ENCODE assay signal across 18 cellular contexts in genomic region chr12:90111646-90112565, GRCh38.
DNase-seq lines count a peak whose midpoint lies in the region; ATAC-seq and TF ChIP-seq lines count a peak whose summit lies in the region.
"Had no signal": no experiment of that assay in that cellular context is flagged by ENCODE, and none has a peak within 500 bp of the region (broad histone marks: within the 10 kb centered on the region; RNA-seq: fewer than 3 reads in every experiment).

No MANE protein-coding gene starts in this region.

- no peaks in the 10 kb centered on the region for H3K9me3 Mint-ChIP-seq in activated CD4-positive, alpha-beta T cell treated with anti-CD3 and anti-CD28 coated beads, Interleukin-2, amount 10 ng/mL, durations not matched to agents 24 days and 14 days
- H3K9me3 Mint-ChIP-seq: activated naive CD4-positive, alpha-beta T cell treated with anti-CD3 and anti-CD28 coated beads, Interleukin-2, amount 50 U/mL, for 24 hours had no signal

- no peak for TF ChIP-seq CTCF in osteoblast (IDR thresholded peaks at IDR 0.05; ENCODE audit: extremely low read depth, low read depth, low read length)

- H3K4me3 ChIP-seq in osteoblast (ENCODE audit: insufficient read depth, low read length) = no peak overlapping the region
- H3K4me3 ChIP-seq: uterus had no signal

- no peaks in the 10 kb centered on the region for H3K36me3 ChIP-seq in osteoblast (ENCODE audit: insufficient read depth, low read length)
- H3K36me3 ChIP-seq: right atrium auricular region, uterus had no signal

- DNase-seq in D341Med (ENCODE audit: low spot score) = peak; percentile 64
- DNase-seq in NCI-H2171 (lab: John Stamatoyannopoulos, UW) = peak; percentile 40
- DNase-seq in cerebellar cortex (ENCODE audit: low spot score) = peak; percentile 96
- no peak for DNase-seq in osteoblast (ENCODE audit: insufficient read length, low spot score, missing footprints)
- DNase-seq in activated CD4-positive, alpha-beta T cell treated with anti-CD3 and anti-CD28 coated beads, Interleukin-2, amount 10 ng/mL, durations not matched to agents 24 days and 14 days = no peak
- no peak for DNase-seq in stimulated activated naive CD8-positive, alpha-beta T cell treated with anti-CD3 and anti-CD28 coated beads, Interleukin-15, Interleukin-2, amounts not matched to agents 100 U/mL and 50 U/mL, for 24 hours
- DNase-seq: ACHN, cortex of kidney, GF-D8, immature natural killer cell, NCI-H146, uterus had no signal

- H3K4me2 ChIP-seq in osteoblast (ENCODE audit: insufficient read depth, low read length) = no peak overlapping the region

- no peaks in the 10 kb centered on the region for H3K4me1 Mint-ChIP-seq in activated CD4-positive, alpha-beta T cell treated with anti-CD3 and anti-CD28 coated beads, Interleukin-2, amount 10 ng/mL, durations not matched to agents 24 days and 14 days
- H3K4me1 Mint-ChIP-seq: activated naive CD4-positive, alpha-beta T cell treated with anti-CD3 and anti-CD28 coated beads, Interleukin-2, amount 50 U/mL, for 24 hours; immature natural killer cell had no signal

- H3K27ac Mint-ChIP-seq in activated CD4-positive, alpha-beta T cell treated with anti-CD3 and anti-CD28 coated beads, Interleukin-2, amount 10 ng/mL, durations not matched to agents 24 days and 14 days = no peak overlapping the region
- H3K27ac Mint-ChIP-seq: activated naive CD4-positive, alpha-beta T cell treated with anti-CD3 and anti-CD28 coated beads, Interleukin-2, amount 50 U/mL, for 24 hours; immature natural killer cell had no signal

- no peaks in the 10 kb centered on the region for H3K4me1 ChIP-seq in osteoblast (ENCODE audit: insufficient read depth, low read length)
- H3K4me1 ChIP-seq: right atrium auricular region had no signal

- H3K4me3 Mint-ChIP-seq in activated CD4-positive, alpha-beta T cell treated with anti-CD3 and anti-CD28 coated beads, Interleukin-2, amount 10 ng/mL, durations not matched to agents 24 days and 14 days = no peak overlapping the region
- H3K4me3 Mint-ChIP-seq: activated naive CD4-positive, alpha-beta T cell treated with anti-CD3 and anti-CD28 coated beads, Interleukin-2, amount 50 U/mL, for 24 hours; immature natural killer cell had no signal

- no peaks in the 10 kb centered on the region for H3K27me3 ChIP-seq in osteoblast (ENCODE audit: insufficient read depth, low read length)
- H3K27me3 ChIP-seq: right atrium auricular region, uterus had no signal

- no peaks in the 10 kb centered on the region for H3K79me2 ChIP-seq in osteoblast (ENCODE audit: insufficient read depth, low read length)

- ATAC-seq in HG03469 (IDR thresholded peaks at IDR 0.05; ENCODE audit: unreplicated experiment) = no peak
- no peak for ATAC-seq in HG03095 (IDR thresholded peaks at IDR 0.05; ENCODE audit: unreplicated experiment)
- ATAC-seq in stimulated activated naive CD8-positive, alpha-beta T cell treated with anti-CD3 and anti-CD28 coated beads, Interleukin-15, Interleukin-2, amounts not matched to agents 100 U/mL and 50 U/mL, for 24 hours = no peak

- H2AFZ ChIP-seq in osteoblast (ENCODE audit: low read length) = peak overlapping the region; percentile 38

- H3K36me3 Mint-ChIP-seq in activated CD4-positive, alpha-beta T cell treated with anti-CD3 and anti-CD28 coated beads, Interleukin-2, amount 10 ng/mL, durations not matched to agents 24 days and 14 days (ENCODE audit: low read depth) = no peaks in the 10 kb centered on the region
- H3K36me3 Mint-ChIP-seq: activated naive CD4-positive, alpha-beta T cell treated with anti-CD3 and anti-CD28 coated beads, Interleukin-2, amount 50 U/mL, for 24 hours; immature natural killer cell had no signal

- H3K27ac ChIP-seq in osteoblast (ENCODE audit: low read depth, low read length) = no peak overlapping the region
- H3K27ac ChIP-seq: C4-2B, right atrium auricular region, RWPE1 had no signal

- H3K27me3 Mint-ChIP-seq in activated CD4-positive, alpha-beta T cell treated with anti-CD3 and anti-CD28 coated beads, Interleukin-2, amount 10 ng/mL, durations not matched to agents 24 days and 14 days = peaks cover 3% of the 10 kb centered on the region
- H3K27me3 Mint-ChIP-seq: activated naive CD4-positive, alpha-beta T cell treated with anti-CD3 and anti-CD28 coated beads, Interleukin-2, amount 50 U/mL, for 24 hours had no signal

- intact Hi-C loops in activated CD4-positive, alpha-beta T cell treated with anti-CD3 and anti-CD28 coated beads, Interleukin-2, amount 10 ng/mL, durations not matched to agents 24 days and 14 days (cut with micrococcal nuclease) = no loop called here

- H4K20me1 ChIP-seq in osteoblast (ENCODE audit: insufficient read depth, low read length) = no peaks in the 10 kb centered on the region

- no peaks in the 10 kb centered on the region for H3K9me3 ChIP-seq in osteoblast (ENCODE audit: low read depth, low read length)
- H3K9me3 ChIP-seq: right atrium auricular region, uterus had no signal

Comparison
In these comparisons a context has a peak if more than half of its experiments do, and no peak if none do; other contexts are left out.
1. DNase-seq: peak in D341Med (single experiment), NCI-H2171 (single experiment) and cerebellar cortex (single experiment); none in osteoblast (single experiment), activated CD4-positive, alpha-beta T cell treated with anti-CD3 and anti-CD28 coated beads, Interleukin-2, amount 10 ng/mL, durations not matched to agents 24 days and 14 days (single experiment) and stimulated activated naive CD8-positive, alpha-beta T cell treated with anti-CD3 and anti-CD28 coated beads, Interleukin-15, Interleukin-2, amounts not matched to agents 100 U/mL and 50 U/mL, for 24 hours (single experiment).